Comparison of ENCODE assay signal across 34 cellular contexts in the genomic region with DNA sequence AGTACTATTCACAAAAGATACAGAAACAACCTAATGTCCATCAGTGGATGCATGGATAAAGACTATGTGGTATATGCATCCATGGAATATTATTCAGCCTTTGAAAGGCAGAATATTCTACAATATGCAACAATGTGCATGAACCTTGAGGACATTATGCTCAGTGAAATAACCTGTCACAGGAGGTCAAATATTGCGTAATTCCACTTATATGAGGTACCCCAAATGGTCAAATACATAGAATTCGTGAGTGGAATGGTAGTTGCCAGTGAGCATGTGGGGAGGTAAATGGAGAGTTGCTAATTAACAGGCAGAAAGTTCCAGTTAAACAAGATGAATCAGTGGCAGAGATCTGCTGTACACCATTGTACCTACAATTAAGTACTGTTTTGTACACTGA. TPM values are rescaled to one million over a fixed set of nuclear protein-coding genes. Genes with fewer than 3 reads are reported as not detected.
"Had no signal": no experiment of that assay in that cellular context is flagged by ENCODE, and none has a peak within 500 bp of the region (broad histone marks: within the 10 kb centered on the region; RNA-seq: fewer than 3 reads in every experiment).

No MANE protein-coding gene starts in this region.

- H3K27me3 ChIP-seq: dorsolateral prefrontal cortex, gastrocnemius medialis had no signal

- H3K9me3 ChIP-seq: esophagus squamous epithelium, gastrocnemius medialis, heart right ventricle, left lung, lower lobe of right lung, mucosa of descending colon had no signal

- H3K4me3 ChIP-seq: coronary artery, dorsolateral prefrontal cortex, esophagus squamous epithelium, gastrocnemius medialis, heart right ventricle, left lung, lower lobe of right lung, mucosa of descending colon had no signal

- H3K4me1 ChIP-seq: esophagus squamous epithelium, gastrocnemius medialis, heart right ventricle, left lung, lower lobe of right lung had no signal

- ATAC-seq: esophagus mucosa, gastrocnemius medialis, heart right ventricle, left cardiac atrium, left lung, left ventricle myocardium superior, lower lobe of right lung, mucosa of descending colon had no signal

- H3K27ac ChIP-seq: coronary artery, dorsolateral prefrontal cortex, epithelial cell of prostate, esophagus squamous epithelium, gastrocnemius medialis, heart right ventricle, left lung, lower lobe of right lung had no signal

- DNase-seq: dermis blood vessel endothelial cell; dorsolateral prefrontal cortex; effector CD4-positive, alpha-beta T cell; effector memory CD4-positive, alpha-beta T cell; erythroblast; esophagus squamous epithelium; foreskin fibroblast; foreskin melanocyte; gastrocnemius medialis; glutamatergic neuron; head of caudate nucleus; heart right ventricle; hippocampal formation; left cardiac atrium; left lung; left ventricle myocardium superior; lower lobe of right lung; mesenchymal stem cell; mucosa of descending colon; naive B cell had no signal

- H3K36me3 ChIP-seq: esophagus squamous epithelium, gastrocnemius medialis, heart right ventricle, left lung, lower lobe of right lung had no signal

- FAIRE-seq: colon, endothelial cell of umbilical vein, islet of Langerhans, keratinocyte had no signal

RNA-seq across cellular contexts. Expression of a gene that starts 3.6 kb away (rescaled TPM):
- total RNA-seq: left ventricle myocardium superior, lower leg skin, mesothelial cell of epicardium, myocyte had no signal
- polyA plus RNA-seq: keratinocyte had no signal

RNA-seq across cellular contexts. Expression of a gene that starts 53.9 kb away (rescaled TPM):
- total RNA-seq: dermis blood vessel endothelial cell, endothelial cell of umbilical vein, esophagus mucosa, esophagus squamous epithelium, gastrocnemius medialis, glomerular endothelial cell, heart right ventricle, kidney epithelial cell, left lung, left ventricle myocardium superior, lower lobe of right lung, lung microvascular endothelial cell, mesenteric fat pad, mucosa of descending colon, myocyte had no signal
- polyA plus RNA-seq: endothelial cell of umbilical vein, keratinocyte had no signal
